In genomic region chr1:226603030-226603960, GRCh38 we compare ENCODE assay signal across 11 cellular contexts. TPM values are rescaled to one million over a fixed set of nuclear protein-coding genes. Genes with fewer than 3 reads are reported as not detected.
DNase-seq lines count a peak whose midpoint lies in the region; ATAC-seq, FAIRE-seq and TF ChIP-seq lines count a peak whose summit lies in the region.
"Had no signal": no experiment of that assay in that cellular context is flagged by ENCODE, and none has a peak within 500 bp of the region (broad histone marks: within the 10 kb centered on the region; RNA-seq: fewer than 3 reads in every experiment).

No MANE protein-coding gene starts in this region.

- H3K27ac Mint-ChIP-seq in naive thymus-derived CD8-positive, alpha-beta T cell, result peak overlapping the region in 3 of 10 donors; percentile 20 to 65 (median 38)
- H3K27ac Mint-ChIP-seq: activated naive CD8-positive, alpha-beta T cell treated with anti-CD3 and anti-CD28 coated beads, Interleukin-2, amount 10 ng/mL, durations not matched to agents 7 days and 5 days had no signal

- peaks cover 0 to 4% of the 10 kb centered on the region in 2 experiments for H3K27me3 ChIP-seq in GM12878 (replicated peaks in 1 of 2; ENCODE audit: control insufficient read depth in 2 of 2, insufficient read depth in 2 of 2, low read length in 1 of 2)
- no peaks in the 10 kb centered on the region for H3K27me3 ChIP-seq in right atrium auricular region
- H3K27me3 ChIP-seq in small intestine (ENCODE audit: control insufficient read depth in 2 of 2, insufficient read depth in 2 of 2, low read length in 2 of 2), result no peaks in the 10 kb centered on the region
- H3K27me3 ChIP-seq in WERI-Rb-1 (ENCODE audit: insufficient read depth, low read depth, severe bottlenecking), result no peaks in the 10 kb centered on the region

- RAD21 ChIA-PET in GM12878 (lab: Charles Lee; ENCODE audit: unreplicated experiment), result no interaction called here

- CTCF ChIA-PET in GM12878 (lab: Yijun Ruan, JAX), result interaction anchor here (0.7 to 1.5 kb wide), 5 partner anchors 9 to 406 kb away, joined by 3 to 4 read pairs (median 3); partner anchors contain the start of gene STUM

- POLR2A ChIA-PET in GM12878 (lab: Charles Lee), result no interaction called here
- POLR2A ChIA-PET in naive thymus-derived CD8-positive, alpha-beta T cell (lab: Charles Lee), result interaction anchor here (0.8 kb wide), 1 partner anchor 195 kb away, joined by 3 read pairs; the partner anchor contains the start of gene PARP1

- DNase-seq in HFF-Myc (ENCODE audit: extremely low read depth, low read depth), result peak; percentile 49
- no peak for DNase-seq in GM12878 (ENCODE audit: low read depth, low spot score)
- peak; percentile 86 for DNase-seq in right atrium auricular region (ENCODE audit: low spot score)
- DNase-seq in small intestine, result peak; percentile 10
- no peak for DNase-seq in naive thymus-derived CD8-positive, alpha-beta T cell
- DNase-seq in WERI-Rb-1, result no peak
- DNase-seq: activated naive CD8-positive, alpha-beta T cell treated with anti-CD3 and anti-CD28 coated beads, Interleukin-2, amount 10 ng/mL, durations not matched to agents 7 days and 5 days; SIG-M5 had no signal

- 36% methylated on average over 8 of the region's 8 CpGs for WGBS in GM12878 (ENCODE audit: insufficient coverage, insufficient replicate concordance, low lambda C conversion rate, missing lambda C conversion rate)
- 66 to 80% (median 77%) methylated on average over 8 of the region's 8 CpGs for WGBS in small intestine, 3 donors

- H3K79me2 ChIP-seq in GM12878 (ENCODE audit: control insufficient read depth, insufficient read depth, low read length), result no peaks in the 10 kb centered on the region

- SMC1A ChIA-PET in GM12878 (lab: Charles Lee; ENCODE audit: uncharacterized antibody, unreplicated experiment), result interaction anchor here (1.2 kb wide), 1 partner anchor 10 kb away, joined by 4 read pairs; no protein-coding TSS in a partner anchor

- H3K4me1 Mint-ChIP-seq in naive thymus-derived CD8-positive, alpha-beta T cell, result peaks cover 0 to 3% (median 0%) of the 10 kb centered on the region in 4 donors

- no peaks in the 10 kb centered on the region for H3K36me3 ChIP-seq in GM12878 (ENCODE audit: control insufficient read depth in 2 of 2, insufficient read depth in 2 of 2, low read length in 1 of 2)
- H3K36me3 ChIP-seq in right atrium auricular region, result no peaks in the 10 kb centered on the region
- H3K36me3 ChIP-seq in small intestine (ENCODE audit: control insufficient read depth in 2 of 2, insufficient read depth in 2 of 2, low read length in 2 of 2), result no peaks in the 10 kb centered on the region
- no peaks in the 10 kb centered on the region for H3K36me3 ChIP-seq in WERI-Rb-1
- H3K36me3 ChIP-seq: neutrophil had no signal

- H4K20me1 ChIP-seq in GM12878 (ENCODE audit: control insufficient read depth, insufficient read depth), result no peaks in the 10 kb centered on the region; the same call in 1 of the 2 replicates

- peak overlapping the region; percentile 14 for H3K4me3 ChIP-seq in HFF-Myc (replicated peaks; ENCODE audit: low read depth, low read length)
- H3K4me3 ChIP-seq in GM12878, result no peak overlapping the region
- peak overlapping the region in 1 of 2 donors; percentile 17 for H3K4me3 ChIP-seq in right atrium auricular region
- no peak overlapping the region for H3K4me3 ChIP-seq in small intestine (ENCODE audit: low read depth in 1 of 2, low read length in 2 of 2)
- H3K4me3 ChIP-seq in WERI-Rb-1 (ENCODE audit: low read depth, low read length), result no peak overlapping the region

- H3K9me3 ChIP-seq in GM12878 (replicated peaks; ENCODE audit: control insufficient read depth, insufficient read depth, low read length), result no peaks in the 10 kb centered on the region; the same call in 2 of the 3 replicates
- no peaks in the 10 kb centered on the region for H3K9me3 ChIP-seq in right atrium auricular region
- H3K9me3 ChIP-seq in small intestine (ENCODE audit: control insufficient read depth, low read depth), result no peaks in the 10 kb centered on the region
- H3K9me3 ChIP-seq in WERI-Rb-1 (ENCODE audit: severe bottlenecking), result no peaks in the 10 kb centered on the region
- H3K9me3 ChIP-seq: neutrophil had no signal

- BruUV-seq in GM12878 (replicated peaks; lab: Mats Ljungman, UMichigan), result no TSS peak

- H2AFZ ChIP-seq in GM12878 (ENCODE audit: control insufficient read depth, low read depth, low read length), result peak overlapping the region; percentile 23; the same call in 1 of the 2 replicates

- ATAC-seq in GM12878 (peak; percentile 44; the same call in 2 of the 3 replicates), GM19351 (IDR thresholded peaks at IDR 0.05; ENCODE audit: unreplicated experiment) (no peak), HG03439 (IDR thresholded peaks at IDR 0.05; ENCODE audit: unreplicated experiment) (no peak)
- ATAC-seq in naive thymus-derived CD8-positive, alpha-beta T cell, result no peak

- H3K9me3 Mint-ChIP-seq in naive thymus-derived CD8-positive, alpha-beta T cell, result no peaks in the 10 kb centered on the region
- H3K9me3 Mint-ChIP-seq: activated naive CD8-positive, alpha-beta T cell treated with anti-CD3 and anti-CD28 coated beads, Interleukin-2, amount 10 ng/mL, durations not matched to agents 7 days and 5 days had no signal

- in situ Hi-C loops in GM12878 (cut with MboI), result no loop called here

- H3K27ac ChIP-seq in GM12878 (ENCODE audit: control insufficient read depth, insufficient read depth) (no peak overlapping the region), right atrium auricular region (peak overlapping the region; percentile 62 to 72), small intestine (ENCODE audit: low read depth in 1 of 2, low read length in 1 of 2) (peak overlapping the region in 1 of 2 donors; percentile 74), WERI-Rb-1 (no peak overlapping the region)
- H3K27ac ChIP-seq: neutrophil had no signal

- H3K4me2 ChIP-seq in GM12878 (ENCODE audit: control insufficient read depth, insufficient read depth), result no peak overlapping the region

- no peak for TF ChIP-seq EP300 in GM12878 (IDR thresholded peaks at IDR 0.05; ENCODE audit: borderline replicate concordance in 1 of 2, control insufficient read depth in 1 of 2, low read depth in 2 of 2, low read length in 2 of 2)

- H3K9ac ChIP-seq in GM12878 (ENCODE audit: control insufficient read depth, insufficient read depth, low read length), result no peak overlapping the region

- TF ChIP-seq CTCF in HFF-Myc (IDR thresholded peaks at IDR 0.05; ENCODE audit: low read depth, low read length, missing control alignments), result no peak
- TF ChIP-seq CTCF in GM12878 (IDR thresholded peaks at IDR 0.05 in 2 of 3, conservative IDR thresholded peaks at IDR 0.05 in 1 of 3; ENCODE audit: control insufficient read depth in 2 of 3, extremely low read depth in 1 of 3, insufficient read depth in 1 of 3, low read depth in 3 of 3, low read length in 3 of 3), result no peak
- no peak for TF ChIP-seq CTCF in right atrium auricular region (IDR thresholded peaks at IDR 0.05)
- TF ChIP-seq CTCF in WERI-Rb-1 (IDR thresholded peaks at IDR 0.05; ENCODE audit: low read depth, low read length), result no peak

- TF ChIP-seq RAD21 in GM12878 (IDR thresholded peaks at IDR 0.05; ENCODE audit: insufficient read depth, low read depth, low read length), result no peak

- H3K4me3 Mint-ChIP-seq in naive thymus-derived CD8-positive, alpha-beta T cell, result no peak overlapping the region
- H3K4me3 Mint-ChIP-seq: activated naive CD8-positive, alpha-beta T cell treated with anti-CD3 and anti-CD28 coated beads, Interleukin-2, amount 10 ng/mL, durations not matched to agents 7 days and 5 days had no signal

- peaks cover 0 to 5% (median 0%) of the 10 kb centered on the region in 5 donors for H3K27me3 Mint-ChIP-seq in naive thymus-derived CD8-positive, alpha-beta T cell

- FAIRE-seq in GM12878 (lab: Jason Lieb, UNC), result no peak
- FAIRE-seq in small intestine (lab: Jason Lieb, UNC), result no peak

- no peak for TF ChIP-seq POLR2A in GM12878 (IDR thresholded peaks at IDR 0.05; ENCODE audit: low read depth, low read length)

- intact Hi-C loops in GM12878 (cut with micrococcal nuclease; ENCODE audit: unreplicated experiment), result loop anchor here (1.0 to 10.0 kb wide), 2 partner anchors 179 to 478 kb away; no protein-coding TSS in a partner anchor

- H3K4me1 ChIP-seq in GM12878 (ENCODE audit: control insufficient read depth, insufficient read depth, low read length) (no peaks in the 10 kb centered on the region), right atrium auricular region (peaks cover 0 to 46% of the 10 kb centered on the region in 2 donors), small intestine (ENCODE audit: control insufficient read depth in 2 of 2, insufficient read depth in 1 of 2, low read depth in 1 of 2, low read length in 1 of 2) (peaks cover 0 to 4% of the 10 kb centered on the region in 2 donors)

- no peaks in the 10 kb centered on the region for H3K36me3 Mint-ChIP-seq in naive thymus-derived CD8-positive, alpha-beta T cell
- H3K36me3 Mint-ChIP-seq: activated naive CD8-positive, alpha-beta T cell treated with anti-CD3 and anti-CD28 coated beads, Interleukin-2, amount 10 ng/mL, durations not matched to agents 7 days and 5 days had no signal

TF ChIP-seq in GM12878, 131 proteins besides CTCF, POLR2A, EP300 and RAD21 (continues in another document):
- TF ChIP-seq HDAC2 (IDR thresholded peaks at IDR 0.05), result no peak

RNA-seq across cellular contexts. Expression of gene STUM, which starts 54.7 kb away (rescaled TPM):
- 1.6 and 1.7 TPM in 2 replicates for total RNA-seq in GM12878 (2013; cell fraction: nucleolus; rRNA removed)
- total RNA-seq in GM12878 (2014; rRNA removed) (under 0.01 TPM in 1 of 2 replicates, not detected in the other), GM12878 (2014; rRNA removed; fragmentation: Illumina TruSeq; extraction: Trizol) (not detected in 2 replicates), GM12878 (2021) (0.10 TPM in 1 of 2 replicates, not detected in the other), right atrium auricular region (under 1 TPM; 0.43 to 0.70 TPM)
- 0.03 TPM for polyA plus RNA-seq in GM12878 (2011; ENCODE audit: low read depth)
- polyA plus RNA-seq in GM12878 (2011; rRNA removed) (0.15 and 0.17 TPM in 2 replicates), GM12878 (2014; fragmentation: Illumina TruSeq; extraction: Trizol) (0.01 TPM in 1 of 2 replicates, not detected in the other), GM12878 (2014; fragmentation: Nextera tagmentation; extraction: Ambion mirVana) (not detected), GM12878 (2014; rRNA removed) (0.03 and 0.09 TPM in 2 replicates), GM12878 (2016; fragmentation: Nextera tagmentation; extraction: Ambion mirVana) (not detected), small intestine (1 to 10 TPM in 1 of 3 donors, under 1 TPM in 2; under 0.01 to 9.6 (median under 0.01) TPM)
- polyA plus RNA-seq in GM12878 (2011; cell fraction: cytosol; rRNA removed), result 0.08 and 0.09 TPM in 2 replicates
- 0.53 and 0.94 TPM in 2 replicates for polyA plus RNA-seq in GM12878 (2011; cell fraction: nucleus; rRNA removed)
- polyA plus RNA-seq in GM12878 (2012), result 0.04 and 0.24 TPM in 2 replicates
- 0.05 and 0.15 TPM in 2 replicates for polyA minus RNA-seq in GM12878 (2011; rRNA and poly(A)+ RNA removed)
- not detected in 2 replicates for polyA minus RNA-seq in GM12878 (2011; cell fraction: cytosol; rRNA and poly(A)+ RNA removed)
- polyA minus RNA-seq in GM12878 (2011; cell fraction: nucleus; rRNA and poly(A)+ RNA removed), result 0.12 and 0.19 TPM in 2 replicates
- total RNA-seq in naive thymus-derived CD8-positive, alpha-beta T cell, result under 1 TPM; 0.14 to 0.65 TPM
- polyA plus RNA-seq in naive thymus-derived CD8-positive, alpha-beta T cell, result not detected
- total RNA-seq: activated naive CD8-positive, alpha-beta T cell treated with anti-CD3 and anti-CD28 coated beads, Interleukin-2, amount 10 ng/mL, durations not matched to agents 7 days and 5 days had no signal

Comparison
In these comparisons a context has a peak if more than half of its experiments do, and no peak if none do; other contexts are left out.
1. DNase-seq: peak in HFF-Myc (single experiment), right atrium auricular region (single experiment) and small intestine (single experiment); none in GM12878 (single experiment), naive thymus-derived CD8-positive, alpha-beta T cell (0 of 10) and WERI-Rb-1 (single experiment).
2. H3K27ac ChIP-seq: peak in right atrium auricular region (2 of 2); none in GM12878 (single experiment) and WERI-Rb-1 (single experiment).